ENCODE assay signal across 10 cellular contexts in genomic region chr2:134260726-134261125, GRCh38. TPM values are rescaled to one million over a fixed set of nuclear protein-coding genes. Genes with fewer than 3 reads are reported as not detected.
DNase-seq lines count a peak whose midpoint lies in the region; ATAC-seq and TF ChIP-seq lines count a peak whose summit lies in the region.
"Had no signal": no experiment of that assay in that cellular context is flagged by ENCODE, and none has a peak within 500 bp of the region (broad histone marks: within the 10 kb centered on the region; RNA-seq: fewer than 3 reads in every experiment).

No MANE protein-coding gene starts in this region.

- no peaks in the 10 kb centered on the region for H3K36me3 Mint-ChIP-seq in stimulated activated effector memory CD8-positive, alpha-beta T cell treated with anti-CD3 and anti-CD28 coated beads, Interleukin-12 subunit alpha, Interleukin-12 subunit beta, amount 100 ng/mL, for 72 hours

- H3K27me3 ChIP-seq in AG04450 (ENCODE audit: control insufficient read depth, insufficient read depth, low read length) (no peaks in the 10 kb centered on the region), dorsolateral prefrontal cortex (no peaks in the 10 kb centered on the region)

- H3K27ac ChIP-seq in AG04450 (ENCODE audit: low read depth, low read length) (no peak overlapping the region), KOPT-K1 (ENCODE audit: low read depth, low read length, poor library complexity, severe bottlenecking) (peak overlapping the region; percentile 20), dorsolateral prefrontal cortex (peak overlapping the region in 50 of 59 donors; percentile 4 to 97 (median 90))

- H3K9me3 Mint-ChIP-seq in stimulated activated effector memory CD8-positive, alpha-beta T cell treated with anti-CD3 and anti-CD28 coated beads, Interleukin-12 subunit alpha, Interleukin-12 subunit beta, amount 100 ng/mL, for 72 hours = no peaks in the 10 kb centered on the region
- H3K9me3 Mint-ChIP-seq: activated naive CD4-positive, alpha-beta T cell treated with anti-CD3 and anti-CD28 coated beads, Interleukin-2, amount 50 U/mL, for 24 hours had no signal

- CTCF ChIA-PET in AG04450 (lab: Charles Lee) = interaction anchor here (1.2 to 1.8 kb wide), 7 partner anchors 10 to 376 kb away, joined by 3 to 9 read pairs (median 4); no protein-coding TSS in a partner anchor

- H3K27ac Mint-ChIP-seq in stimulated activated effector memory CD8-positive, alpha-beta T cell treated with anti-CD3 and anti-CD28 coated beads, Interleukin-12 subunit alpha, Interleukin-12 subunit beta, amount 100 ng/mL, for 72 hours = no peak overlapping the region

- no peak for TF ChIP-seq CTCF in AG04450 (IDR thresholded peaks at IDR 0.05; ENCODE audit: low read depth, low read length)
- TF ChIP-seq CTCF in dorsolateral prefrontal cortex (IDR thresholded peaks at IDR 0.05 in 54 of 56, conservative IDR thresholded peaks at IDR 0.05 in 2 of 56; ENCODE audit: low read depth in 1 of 56, partially characterized antibody in 56 of 56) = no peak

- peaks cover 52% of the 10 kb centered on the region for H3K4me1 Mint-ChIP-seq in stimulated activated effector memory CD8-positive, alpha-beta T cell treated with anti-CD3 and anti-CD28 coated beads, Interleukin-12 subunit alpha, Interleukin-12 subunit beta, amount 100 ng/mL, for 72 hours

- H3K36me3 ChIP-seq in KOPT-K1 (ENCODE audit: insufficient read depth, low read length) = no peaks in the 10 kb centered on the region

- DNase-seq in AG04450 (ENCODE audit: low read depth, low spot score) = peak; percentile 71
- DNase-seq in dorsolateral prefrontal cortex = no peak
- peak; percentile 30 for DNase-seq in mucosa of gallbladder (ENCODE audit: low spot score)
- DNase-seq in stimulated activated effector memory CD8-positive, alpha-beta T cell treated with anti-CD3 and anti-CD28 coated beads, Interleukin-12 subunit alpha, Interleukin-12 subunit beta, amount 100 ng/mL, for 72 hours (ENCODE audit: low spot score in 2 of 2) = no peak
- DNase-seq in SHP77 treated with DMSO at 0.1 percent for 48 hours (lab: John Stamatoyannopoulos, UW) = no peak
- DNase-seq: erythroblast had no signal

- H3K4me3 ChIP-seq in AG04450 (ENCODE audit: low read depth, low read length) (no peak overlapping the region), dorsolateral prefrontal cortex (no peak overlapping the region)

- no peak for ATAC-seq in HG03457 (IDR thresholded peaks at IDR 0.05; ENCODE audit: unreplicated experiment)
- no peak for ATAC-seq in stimulated activated effector memory CD8-positive, alpha-beta T cell treated with anti-CD3 and anti-CD28 coated beads, Interleukin-12 subunit alpha, Interleukin-12 subunit beta, amount 100 ng/mL, for 72 hours
- no peak for ATAC-seq in GM18498 (IDR thresholded peaks at IDR 0.05; ENCODE audit: unreplicated experiment)

- intact Hi-C loops in dorsolateral prefrontal cortex (cut with DNase I) = loop anchor here in 1 of 2 donors (5.0 to 10.0 kb wide), 2 partner anchors 152 to 184 kb away; no protein-coding TSS in a partner anchor

- H3K9me3 ChIP-seq in AG04450 (ENCODE audit: control insufficient read depth, insufficient read depth, low read length) = no peaks in the 10 kb centered on the region
- no peaks in the 10 kb centered on the region for H3K9me3 ChIP-seq in KOPT-K1 (ENCODE audit: insufficient read depth, low read length, poor library complexity, severe bottlenecking)

- no peak overlapping the region for H3K4me3 Mint-ChIP-seq in stimulated activated effector memory CD8-positive, alpha-beta T cell treated with anti-CD3 and anti-CD28 coated beads, Interleukin-12 subunit alpha, Interleukin-12 subunit beta, amount 100 ng/mL, for 72 hours

- POLR2A ChIA-PET in AG04450 (lab: Yijun Ruan, JAX) = interaction anchor here (0.6 to 0.7 kb wide), 3 partner anchors 65 to 161 kb away, joined by 3 to 5 read pairs (median 4); no protein-coding TSS in a partner anchor

RNA-seq across cellular contexts. Expression of gene MGAT5, which starts 6.9 kb away (rescaled TPM):
- polyA plus RNA-seq in AG04450 (2011; rRNA removed) = 115 and 119 TPM in 2 replicates
- 166 and 172 TPM in 2 replicates for polyA minus RNA-seq in AG04450 (2011; rRNA and poly(A)+ RNA removed)
- total RNA-seq in dorsolateral prefrontal cortex (10 to 100 TPM; 58.2 to 97.2 (median 74.5) TPM), mucosa of gallbladder (152 TPM)

Comparison
In these comparisons a context has a peak if more than half of its experiments do, and no peak if none do; other contexts are left out.
1. DNase-seq: peak in AG04450 (single experiment) and mucosa of gallbladder (single experiment); none in dorsolateral prefrontal cortex (0 of 10), stimulated activated effector memory CD8-positive, alpha-beta T cell treated with anti-CD3 and anti-CD28 coated beads, Interleukin-12 subunit alpha, Interleukin-12 subunit beta, amount 100 ng/mL, for 72 hours (0 of 2) and SHP77 treated with DMSO at 0.1 percent for 48 hours (single experiment).